In the genomic region with DNA sequence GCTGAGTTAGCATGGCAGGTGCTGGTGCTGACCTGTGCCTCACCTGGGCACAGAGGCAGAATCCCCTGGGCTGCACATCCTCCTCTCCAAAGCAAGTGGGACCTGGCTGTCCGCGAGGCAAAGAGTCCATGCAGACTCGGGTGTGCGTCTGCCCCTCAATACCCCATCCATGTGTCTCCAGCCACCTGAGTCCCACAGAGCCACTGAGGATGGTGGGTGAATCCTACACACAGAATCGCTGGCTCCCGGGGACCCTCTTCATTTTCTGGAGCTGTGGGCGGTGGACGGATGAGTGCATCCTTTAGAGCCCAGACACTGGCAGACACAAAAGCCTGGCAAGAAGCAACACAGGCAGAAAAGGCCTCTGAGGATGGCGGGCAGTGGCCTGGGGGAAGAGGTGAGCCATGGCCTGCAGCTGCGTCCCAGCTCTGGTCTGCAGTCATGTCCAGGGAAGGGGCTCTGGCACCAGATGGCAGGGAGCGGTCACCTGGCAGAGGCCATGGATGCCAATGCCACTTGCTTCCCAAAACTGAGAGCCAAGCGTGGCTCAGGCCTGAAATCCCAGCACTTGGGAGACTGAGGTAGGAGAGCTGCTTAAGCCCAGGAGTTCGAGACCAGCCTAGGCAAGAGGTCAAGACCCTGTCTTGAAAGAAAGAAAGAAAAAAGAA, we compare ENCODE assay signal across 19 cellular contexts. TPM values are rescaled to one million over a fixed set of nuclear protein-coding genes. Genes with fewer than 3 reads are reported as not detected.
DNase-seq lines count a peak whose midpoint lies in the region; ATAC-seq and TF ChIP-seq lines count a peak whose summit lies in the region.
"Had no signal": no experiment of that assay in that cellular context is flagged by ENCODE, and none has a peak within 500 bp of the region (broad histone marks: within the 10 kb centered on the region; RNA-seq: fewer than 3 reads in every experiment).

No MANE protein-coding gene starts in this region.

- no peaks in the 10 kb centered on the region for H3K27me3 Mint-ChIP-seq in CD4-positive, CD25-positive, alpha-beta regulatory T cell
- H3K27me3 Mint-ChIP-seq in GM23338 (ENCODE audit: insufficient read depth, low read depth, poor library complexity): peaks cover 11% of the 10 kb centered on the region
- no peaks in the 10 kb centered on the region for H3K27me3 Mint-ChIP-seq in central memory CD8-positive, alpha-beta T cell
- H3K27me3 Mint-ChIP-seq in naive thymus-derived CD8-positive, alpha-beta T cell: peaks cover 0 to 3% (median 0%) of the 10 kb centered on the region in 5 donors
- H3K27me3 Mint-ChIP-seq in activated T-helper 17 cell treated with anti-CD3 and anti-CD28 coated beads, Interleukin-2, amount 50 U/mL, for 72 hours: no peaks in the 10 kb centered on the region

- no peaks in the 10 kb centered on the region for H3K9me3 Mint-ChIP-seq in CD4-positive, CD25-positive, alpha-beta regulatory T cell
- no peaks in the 10 kb centered on the region for H3K9me3 Mint-ChIP-seq in GM23338
- no peaks in the 10 kb centered on the region for H3K9me3 Mint-ChIP-seq in central memory CD8-positive, alpha-beta T cell
- peaks cover 0 to 3% (median 0%) of the 10 kb centered on the region in 9 donors for H3K9me3 Mint-ChIP-seq in naive thymus-derived CD8-positive, alpha-beta T cell
- no peaks in the 10 kb centered on the region for H3K9me3 Mint-ChIP-seq in activated T-helper 17 cell treated with anti-CD3 and anti-CD28 coated beads, Interleukin-2, amount 50 U/mL, for 72 hours
- H3K9me3 Mint-ChIP-seq: CD14-positive monocyte had no signal

- H3K27me3 ChIP-seq in CD4-positive, CD25-positive, alpha-beta regulatory T cell (ENCODE audit: control insufficient read depth, insufficient read depth, low read length): no peaks in the 10 kb centered on the region
- H3K27me3 ChIP-seq in GM23338 (ENCODE audit: insufficient read depth) (no peaks in the 10 kb centered on the region), lower lobe of right lung (ENCODE audit: low read depth) (no peaks in the 10 kb centered on the region)
- H3K27me3 ChIP-seq: MG63, SJSA1 had no signal

- H3K36me3 ChIP-seq in CD4-positive, CD25-positive, alpha-beta regulatory T cell (ENCODE audit: control insufficient read depth, insufficient read depth, low read length): peaks cover 13% of the 10 kb centered on the region
- H3K36me3 ChIP-seq in GM23338 (ENCODE audit: insufficient read depth) (no peaks in the 10 kb centered on the region), lower lobe of right lung (peaks cover 11% of the 10 kb centered on the region)

- no peak overlapping the region for H2AFZ ChIP-seq in GM23338

- peak overlapping the region in 3 of 4 donors; percentile 49 to 63 (median 55) for H3K4me3 Mint-ChIP-seq in CD4-positive, CD25-positive, alpha-beta regulatory T cell
- no peak overlapping the region for H3K4me3 Mint-ChIP-seq in GM23338
- peak overlapping the region; percentile 62 for H3K4me3 Mint-ChIP-seq in central memory CD8-positive, alpha-beta T cell
- peak overlapping the region in 7 of 10 donors; percentile 10 to 76 (median 45) for H3K4me3 Mint-ChIP-seq in naive thymus-derived CD8-positive, alpha-beta T cell
- H3K4me3 Mint-ChIP-seq in activated T-helper 17 cell treated with anti-CD3 and anti-CD28 coated beads, Interleukin-2, amount 50 U/mL, for 72 hours: no peak overlapping the region
- H3K4me3 Mint-ChIP-seq: CD14-positive monocyte had no signal

- peak overlapping the region in 2 of 3 donors; percentile 89 to 95 for H3K27ac Mint-ChIP-seq in CD4-positive, CD25-positive, alpha-beta regulatory T cell
- peak overlapping the region; percentile 81; the same call in 1 of the 2 replicates for H3K27ac Mint-ChIP-seq in GM23338
- peak overlapping the region; percentile 84 for H3K27ac Mint-ChIP-seq in central memory CD8-positive, alpha-beta T cell (ENCODE audit: low read depth)
- peak overlapping the region in 9 of 10 donors; percentile 75 to 98 (median 96) for H3K27ac Mint-ChIP-seq in naive thymus-derived CD8-positive, alpha-beta T cell
- H3K27ac Mint-ChIP-seq in activated T-helper 17 cell treated with anti-CD3 and anti-CD28 coated beads, Interleukin-2, amount 50 U/mL, for 72 hours: no peak overlapping the region

- H3K9me2 ChIP-seq in GM23338 (ENCODE audit: insufficient read depth): no peaks in the 10 kb centered on the region

- H3K4me1 ChIP-seq in CD4-positive, CD25-positive, alpha-beta regulatory T cell (ENCODE audit: control insufficient read depth, insufficient read depth, low read length, poor library complexity, severe bottlenecking): peaks cover 37% of the 10 kb centered on the region
- H3K4me1 ChIP-seq in GM23338 (ENCODE audit: insufficient read depth) (peaks cover 7% of the 10 kb centered on the region; the same call in 1 of the 2 replicates), lower lobe of right lung (peaks cover 39% of the 10 kb centered on the region)

- POLR2A ChIA-PET in naive thymus-derived CD8-positive, alpha-beta T cell (lab: Charles Lee): interaction anchor here (0.6 to 1.7 kb wide), 3 partner anchors 17 to 32 kb away, joined by 3 to 5 read pairs (median 3); partner anchors contain the start of gene AXIN1

- peaks cover 42% of the 10 kb centered on the region for H4K20me1 ChIP-seq in GM23338 (replicated peaks; ENCODE audit: insufficient read depth)

- H3K36me3 Mint-ChIP-seq in CD4-positive, CD25-positive, alpha-beta regulatory T cell: peaks cover 10% of the 10 kb centered on the region
- H3K36me3 Mint-ChIP-seq in GM23338 (ENCODE audit: low read depth): peaks cover 13% of the 10 kb centered on the region; the same call in 2 of the 3 replicates
- H3K36me3 Mint-ChIP-seq in central memory CD8-positive, alpha-beta T cell (ENCODE audit: insufficient read depth): peaks cover 24% of the 10 kb centered on the region
- peaks cover 0 to 13% (median 8%) of the 10 kb centered on the region in 3 donors for H3K36me3 Mint-ChIP-seq in naive thymus-derived CD8-positive, alpha-beta T cell
- H3K36me3 Mint-ChIP-seq in activated T-helper 17 cell treated with anti-CD3 and anti-CD28 coated beads, Interleukin-2, amount 50 U/mL, for 72 hours (ENCODE audit: low read depth): peaks cover 19% of the 10 kb centered on the region

- no peaks in the 10 kb centered on the region for H3K9me3 ChIP-seq in CD4-positive, CD25-positive, alpha-beta regulatory T cell (ENCODE audit: control insufficient read depth in 2 of 2, low read length in 2 of 2)
- H3K9me3 ChIP-seq in lower lobe of right lung: no peaks in the 10 kb centered on the region
- H3K9me3 ChIP-seq: A549, MG63, SJSA1 had no signal

- DNase-seq in CD4-positive, CD25-positive, alpha-beta regulatory T cell: no peak
- no peak for DNase-seq in GM23338 (ENCODE audit: low spot score)
- no peak for DNase-seq in central memory CD8-positive, alpha-beta T cell (ENCODE audit: low spot score in 2 of 2)
- DNase-seq in naive thymus-derived CD8-positive, alpha-beta T cell: no peak
- no peak for DNase-seq in lower lobe of right lung
- DNase-seq: DMS79, MG63, NCI-H1092, NCI-H146, NCI-H2081, NCI-H510A, NCI-H774, PC-3 had no signal

- no peak overlapping the region for H3K4me3 ChIP-seq in CD4-positive, CD25-positive, alpha-beta regulatory T cell (ENCODE audit: low read depth, low read length)
- no peak overlapping the region for H3K4me3 ChIP-seq in GM23338
- H3K4me3 ChIP-seq in lower lobe of right lung: no peak overlapping the region
- H3K4me3 ChIP-seq: A549, MG63, SJSA1 had no signal

- no peak overlapping the region for H3K4me2 ChIP-seq in GM23338
- H3K4me2 ChIP-seq: A549 had no signal

- H3K27ac ChIP-seq in CD4-positive, CD25-positive, alpha-beta regulatory T cell (ENCODE audit: insufficient read depth, low read length, poor library complexity, severe bottlenecking): no peak overlapping the region
- H3K27ac ChIP-seq in GM23338 (ENCODE audit: low read depth): no peak overlapping the region
- H3K27ac ChIP-seq in lower lobe of right lung: no peak overlapping the region
- H3K27ac ChIP-seq: A549, SJSA1 had no signal

- intact Hi-C loops in lower lobe of right lung (cut with DNase I): no loop called here

- peaks cover 4 to 81% (median 37%) of the 10 kb centered on the region in 4 donors for H3K4me1 Mint-ChIP-seq in CD4-positive, CD25-positive, alpha-beta regulatory T cell
- peaks cover 37% of the 10 kb centered on the region for H3K4me1 Mint-ChIP-seq in GM23338
- peaks cover 66% of the 10 kb centered on the region for H3K4me1 Mint-ChIP-seq in central memory CD8-positive, alpha-beta T cell
- H3K4me1 Mint-ChIP-seq in naive thymus-derived CD8-positive, alpha-beta T cell: peaks cover 35 to 87% (median 76%) of the 10 kb centered on the region in 4 donors
- peaks cover 28% of the 10 kb centered on the region for H3K4me1 Mint-ChIP-seq in activated T-helper 17 cell treated with anti-CD3 and anti-CD28 coated beads, Interleukin-2, amount 50 U/mL, for 72 hours

- TF ChIP-seq CTCF in GM23338 (conservative IDR thresholded peaks at IDR 0.05; ENCODE audit: low read depth in 2 of 2) (no peak), lower lobe of right lung (IDR thresholded peaks at IDR 0.05) (no peak)

- peaks cover 3% of the 10 kb centered on the region; the same call in 1 of the 2 replicates for H3F3A ChIP-seq in GM23338 (replicated peaks; ENCODE audit: low read depth)

- ATAC-seq in CD4-positive, CD25-positive, alpha-beta regulatory T cell (ENCODE audit: low read depth in 2 of 2): no peak
- ATAC-seq in GM23338 (no peak), HG03025 (IDR thresholded peaks at IDR 0.05; ENCODE audit: low FRiP score, unreplicated experiment) (no peak), GM19395 (IDR thresholded peaks at IDR 0.05; ENCODE audit: unreplicated experiment) (no peak), lower lobe of right lung (no peak)
- ATAC-seq in central memory CD8-positive, alpha-beta T cell (replicated peaks; ENCODE audit: extremely low read depth, poor library complexity, severe bottlenecking): no peak
- no peak for ATAC-seq in naive thymus-derived CD8-positive, alpha-beta T cell
- ATAC-seq in activated T-helper 17 cell treated with anti-CD3 and anti-CD28 coated beads, Interleukin-2, amount 50 U/mL, for 72 hours (replicated peaks): no peak
- ATAC-seq: PC-3 had no signal

- peaks cover 94% of the 10 kb centered on the region for H3K79me2 ChIP-seq in GM23338 (replicated peaks; ENCODE audit: insufficient read depth)

RNA-seq across cellular contexts. Expression of gene AXIN1, which starts 29.9 kb away (rescaled TPM):
- total RNA-seq in CD4-positive, CD25-positive, alpha-beta regulatory T cell: 45.2 TPM
- 1 to 10 TPM; 1.1 to 2.9 (median 1.4) TPM for polyA plus RNA-seq in CD4-positive, CD25-positive, alpha-beta regulatory T cell
- 50.6 and 54.5 TPM in 2 replicates for total RNA-seq in GM23338 (2014; rRNA removed; shearing (Covaris generic))
- polyA plus RNA-seq in GM23338 (2016; fragmentation: Nextera tagmentation; extraction: Ambion mirVana): 14.3 and 15.0 TPM in 2 replicates
- 10 to 100 TPM; 40.7 to 44.0 TPM for total RNA-seq in naive thymus-derived CD8-positive, alpha-beta T cell
- 1 to 10 TPM; 1.6 to 4.1 (median 2.2) TPM for polyA plus RNA-seq in naive thymus-derived CD8-positive, alpha-beta T cell
- 22.4 TPM for total RNA-seq in lower lobe of right lung
- 10 to 100 TPM; 16.2 to 18.4 TPM for total RNA-seq in activated T-helper 17 cell treated with anti-CD3 and anti-CD28 coated beads, Interleukin-2, amount 50 U/mL, for 72 hours

RNA-seq across cellular contexts. Expression of gene PDIA2, which starts 39.6 kb away (rescaled TPM):
- total RNA-seq in CD4-positive, CD25-positive, alpha-beta regulatory T cell: not detected
- not detected for polyA plus RNA-seq in CD4-positive, CD25-positive, alpha-beta regulatory T cell
- total RNA-seq in GM23338 (2014; rRNA removed; shearing (Covaris generic)): 0.87 TPM in 1 of 2 replicates, not detected in the other
- polyA plus RNA-seq in GM23338 (2016; fragmentation: Nextera tagmentation; extraction: Ambion mirVana): 0.39 and 0.52 TPM in 2 replicates
- total RNA-seq in naive thymus-derived CD8-positive, alpha-beta T cell: under 1 TPM in 1 of 2 experiments, not detected in 1; 0.44 TPM
- not detected for polyA plus RNA-seq in naive thymus-derived CD8-positive, alpha-beta T cell
- not detected for total RNA-seq in lower lobe of right lung
- total RNA-seq in activated T-helper 17 cell treated with anti-CD3 and anti-CD28 coated beads, Interleukin-2, amount 50 U/mL, for 72 hours: not detected
- total RNA-seq: PC-3, SJSA1 had no signal
- polyA plus RNA-seq: CD14-positive monocyte had no signal

RNA-seq across cellular contexts. Expression of gene ARHGDIG, which starts 42.2 kb away (rescaled TPM):
- total RNA-seq in CD4-positive, CD25-positive, alpha-beta regulatory T cell: not detected
- not detected for polyA plus RNA-seq in CD4-positive, CD25-positive, alpha-beta regulatory T cell
- 1.0 and 1.2 TPM in 2 replicates for total RNA-seq in GM23338 (2014; rRNA removed; shearing (Covaris generic))
- polyA plus RNA-seq in GM23338 (2016; fragmentation: Nextera tagmentation; extraction: Ambion mirVana): 0.24 and 0.78 TPM in 2 replicates
- total RNA-seq in naive thymus-derived CD8-positive, alpha-beta T cell: under 1 TPM in 1 of 2 experiments, not detected in 1; 0.68 TPM
- not detected for polyA plus RNA-seq in naive thymus-derived CD8-positive, alpha-beta T cell
- total RNA-seq in lower lobe of right lung: not detected
- not detected for total RNA-seq in activated T-helper 17 cell treated with anti-CD3 and anti-CD28 coated beads, Interleukin-2, amount 50 U/mL, for 72 hours
- total RNA-seq: PC-3, SJSA1 had no signal
- polyA plus RNA-seq: CD14-positive monocyte had no signal

RNA-seq across cellular contexts. Expression of gene RGS11, which starts 46.9 kb away (rescaled TPM):
- not detected for total RNA-seq in CD4-positive, CD25-positive, alpha-beta regulatory T cell
- not detected for polyA plus RNA-seq in CD4-positive, CD25-positive, alpha-beta regulatory T cell
- 0.58 and 1.8 TPM in 2 replicates for total RNA-seq in GM23338 (2014; rRNA removed; shearing (Covaris generic))
- 0.38 and 0.74 TPM in 2 replicates for polyA plus RNA-seq in GM23338 (2016; fragmentation: Nextera tagmentation; extraction: Ambion mirVana)
- total RNA-seq in naive thymus-derived CD8-positive, alpha-beta T cell: not detected
- polyA plus RNA-seq in naive thymus-derived CD8-positive, alpha-beta T cell: not detected
- 8.2 TPM for total RNA-seq in lower lobe of right lung
- total RNA-seq in activated T-helper 17 cell treated with anti-CD3 and anti-CD28 coated beads, Interleukin-2, amount 50 U/mL, for 72 hours: under 1 TPM in 1 of 2 donors, not detected in 1; 0.11 TPM
- total RNA-seq: SJSA1 had no signal
- polyA plus RNA-seq: CD14-positive monocyte had no signal

RNA-seq across cellular contexts. Expression of gene MRPL28, which starts 47.7 kb away (rescaled TPM):
- total RNA-seq in CD4-positive, CD25-positive, alpha-beta regulatory T cell: 37.8 TPM
- polyA plus RNA-seq in CD4-positive, CD25-positive, alpha-beta regulatory T cell: 100 to 1,000 TPM in 1 of 4 donors, 10 to 100 TPM in 3; 63.0 to 109 (median 85.2) TPM
- 115 and 169 TPM in 2 replicates for total RNA-seq in GM23338 (2014; rRNA removed; shearing (Covaris generic))
- polyA plus RNA-seq in GM23338 (2016; fragmentation: Nextera tagmentation; extraction: Ambion mirVana): 129 and 135 TPM in 2 replicates
- 10 to 100 TPM; 32.4 to 33.3 TPM for total RNA-seq in naive thymus-derived CD8-positive, alpha-beta T cell
- 10 to 100 TPM; 57.4 to 66.6 (median 64.7) TPM for polyA plus RNA-seq in naive thymus-derived CD8-positive, alpha-beta T cell
- 43.4 TPM for total RNA-seq in lower lobe of right lung
- 10 to 100 TPM; 63.4 to 86.2 TPM for total RNA-seq in activated T-helper 17 cell treated with anti-CD3 and anti-CD28 coated beads, Interleukin-2, amount 50 U/mL, for 72 hours

Comparison
In these comparisons a context has a peak if more than half of its experiments do, and no peak if none do; other contexts are left out.
1. H3K4me3 Mint-ChIP-seq: peak in CD4-positive, CD25-positive, alpha-beta regulatory T cell (3 of 4), central memory CD8-positive, alpha-beta T cell (single experiment) and naive thymus-derived CD8-positive, alpha-beta T cell (7 of 10); none in GM23338 (single experiment) and activated T-helper 17 cell treated with anti-CD3 and anti-CD28 coated beads, Interleukin-2, amount 50 U/mL, for 72 hours (single experiment).